ENCODE assay signal across 12 cellular contexts in genomic region chr12:77232045-77232444, GRCh38.
DNase-seq lines count a peak whose midpoint lies in the region; ATAC-seq and TF ChIP-seq lines count a peak whose summit lies in the region.
"Had no signal": no experiment of that assay in that cellular context is flagged by ENCODE, and none has a peak within 500 bp of the region (broad histone marks: within the 10 kb centered on the region; RNA-seq: fewer than 3 reads in every experiment).

No MANE protein-coding gene starts in this region.

- H3K4me1 ChIP-seq in endocrine pancreas (ENCODE audit: control insufficient read depth, insufficient read depth, low read length) (no peaks in the 10 kb centered on the region), vagina (peaks cover 7% of the 10 kb centered on the region)
- H3K4me1 ChIP-seq: BE2C had no signal

- H3K9me3 ChIP-seq in endocrine pancreas (ENCODE audit: control insufficient read depth, low read length) = no peaks in the 10 kb centered on the region
- H3K9me3 ChIP-seq in vagina = no peaks in the 10 kb centered on the region
- H3K9me3 ChIP-seq: BE2C had no signal

- H3K27me3 ChIP-seq in endocrine pancreas (ENCODE audit: control insufficient read depth, insufficient read depth, low read length) = no peaks in the 10 kb centered on the region
- no peaks in the 10 kb centered on the region for H3K27me3 ChIP-seq in vagina

- peak; percentile 77 for DNase-seq in AG09309 (ENCODE audit: low read depth)
- peak; percentile 22 for DNase-seq in LHCN-M2 (ENCODE audit: low read depth)
- peak; percentile 32 for DNase-seq in myocyte (ENCODE audit: low read depth)
- DNase-seq in vagina (ENCODE audit: extremely low spot score in 2 of 2) = no peak
- no peak for DNase-seq in NCI-H748 treated with DMSO at 0.1 percent for 48 hours (lab: John Stamatoyannopoulos, UW)
- DNase-seq in NCI-H1930 (lab: John Stamatoyannopoulos, UW) = no peak
- DNase-seq: activated CD8-positive, alpha-beta memory T cell treated with anti-CD3 and anti-CD28 coated beads, Interleukin-2, amount 10 ng/mL, durations not matched to agents 7 days and 5 days; SHP77 had no signal

- TF ChIP-seq POLR2A in vagina (IDR thresholded peaks at IDR 0.05) = no peak

- intact Hi-C loops in vagina (cut with DNase I) = no loop called here

- H3K4me3 ChIP-seq in AG09309 (ENCODE audit: control insufficient read depth, low read depth, low read length) (no peak overlapping the region), endocrine pancreas (ENCODE audit: control insufficient read depth, insufficient read depth, low read length) (peak overlapping the region; percentile 41), vagina (peak overlapping the region in 1 of 2 donors; percentile 15)

- TF ChIP-seq CTCF in AG09309 (IDR thresholded peaks at IDR 0.05; ENCODE audit: control insufficient read depth, insufficient read depth, low read depth, low read length, missing control alignments) (no peak), vagina (IDR thresholded peaks at IDR 0.05) (no peak)

- H3K27ac ChIP-seq in vagina = no peak overlapping the region

- no peaks in the 10 kb centered on the region for H3K36me3 ChIP-seq in endocrine pancreas (ENCODE audit: control insufficient read depth, insufficient read depth, low read length)
- H3K36me3 ChIP-seq in vagina = no peaks in the 10 kb centered on the region
- H3K36me3 ChIP-seq: BE2C had no signal

- no peak overlapping the region for H3K9ac ChIP-seq in endocrine pancreas (ENCODE audit: control insufficient read depth, insufficient read depth, low read length)

- ATAC-seq in GM18868 (IDR thresholded peaks at IDR 0.05; ENCODE audit: unreplicated experiment) = no peak
- ATAC-seq: activated CD8-positive, alpha-beta memory T cell treated with anti-CD3 and anti-CD28 coated beads, Interleukin-2, amount 10 ng/mL, durations not matched to agents 7 days and 5 days; activated naive CD4-positive, alpha-beta T cell treated with anti-CD3 and anti-CD28 coated beads, Interleukin-2, amount 50 U/mL, for 72 hours had no signal

Comparison
In these comparisons a context has a peak if more than half of its experiments do, and no peak if none do; other contexts are left out.
1. DNase-seq: peak in AG09309 (single experiment), LHCN-M2 (single experiment) and myocyte (single experiment); none in vagina (0 of 2), NCI-H748 treated with DMSO at 0.1 percent for 48 hours (single experiment) and NCI-H1930 (0 of 2).